ENCODE assay signal across 25 cellular contexts in genomic region chr20:603116-603640, GRCh38. TPM values are rescaled to one million over a fixed set of nuclear protein-coding genes. Genes with fewer than 3 reads are reported as not detected.
DNase-seq lines count a peak whose midpoint lies in the region; ATAC-seq and TF ChIP-seq lines count a peak whose summit lies in the region.
"Had no signal": no experiment of that assay in that cellular context is flagged by ENCODE, and none has a peak within 500 bp of the region (broad histone marks: within the 10 kb centered on the region; RNA-seq: fewer than 3 reads in every experiment).

No MANE protein-coding gene starts in this region.

- H2AFZ ChIP-seq in PC-3 (ENCODE audit: low read length), result no peak overlapping the region

- CTCF ChIA-PET in PC-3 (lab: Charles Lee), result interaction anchor here (1.1 kb wide), 1 partner anchor 43 kb away, joined by 6 read pairs; no protein-coding TSS in a partner anchor

- peaks cover 65% of the 10 kb centered on the region for H3K4me1 Mint-ChIP-seq in nephron progenitor cell
- no peaks in the 10 kb centered on the region for H3K4me1 Mint-ChIP-seq in activated T-cell treated with anti-CD3 and anti-CD28 coated beads, Interleukin-2, amount 50 U/mL, for 72 hours (ENCODE audit: low read depth)
- no peaks in the 10 kb centered on the region for H3K4me1 Mint-ChIP-seq in effector memory CD8-positive, alpha-beta T cell (ENCODE audit: low read depth in 2 of 2)
- H3K4me1 Mint-ChIP-seq: immature natural killer cell; stimulated activated naive B cell treated with anti-CD40 and anti-IgM and Interleukin-4, amounts not matched to agents 10 μg/mL and 1 μg/mL and 100 μg/mL, for 72 hours had no signal

- H3K27me3 ChIP-seq in PC-3 (ENCODE audit: low read length), result no peaks in the 10 kb centered on the region
- peaks cover 0 to under 1% (median 0%) of the 10 kb centered on the region in 9 donors for H3K27me3 ChIP-seq in heart left ventricle
- H3K27me3 ChIP-seq: thyroid gland had no signal

- no peak overlapping the region for H3K4me3 ChIP-seq in PC-3 (ENCODE audit: low read length)
- H3K4me3 ChIP-seq in heart left ventricle, result peak overlapping the region in 1 of 12 donors; percentile 13
- H3K4me3 ChIP-seq: dorsolateral prefrontal cortex, spleen, thyroid gland had no signal

- ATAC-seq in PC-3 (0 out of 2 replicates have a peak, but pooled peaks have one; percentile 24), heart left ventricle (peak in 3 of 4 donors; percentile 35 to 47 (median 37)), GM21447 (IDR thresholded peaks at IDR 0.05; ENCODE audit: unreplicated experiment) (no peak)
- no peak for ATAC-seq in activated T-cell treated with anti-CD3 and anti-CD28 coated beads, Interleukin-2, amount 50 U/mL, for 72 hours (replicated peaks in 1 of 2)
- ATAC-seq in effector memory CD8-positive, alpha-beta T cell (replicated peaks), result no peak
- ATAC-seq: activated CD8-positive, alpha-beta T cell treated with anti-CD3 and anti-CD28 coated beads, Interleukin-2, amount 10 ng/mL, durations not matched to agents 7 days and 5 days; stimulated activated naive B cell treated with anti-CD40 and anti-IgM and Interleukin-4, amounts not matched to agents 10 μg/mL and 1 μg/mL and 100 μg/mL, for 72 hours had no signal

- no peak for TF ChIP-seq CTCF in PC-3 (conservative IDR thresholded peaks at IDR 0.05; ENCODE audit: low read depth, low read length)
- no peak for TF ChIP-seq CTCF in heart left ventricle (IDR thresholded peaks at IDR 0.05)
- TF ChIP-seq CTCF in nephron progenitor cell (IDR thresholded peaks at IDR 0.05), result no peak

- H4K20me1 ChIP-seq in PC-3 (ENCODE audit: low read length), result no peaks in the 10 kb centered on the region

- H3K79me2 ChIP-seq in PC-3 (ENCODE audit: low read length), result no peaks in the 10 kb centered on the region

- H3F3A ChIP-seq in PC-3 (ENCODE audit: low read length, unreplicated experiment), result no peaks in the 10 kb centered on the region

- POLR2A ChIA-PET in PC-3 (lab: Charles Lee; ENCODE audit: unreplicated experiment), result no interaction called here

- 19 to 45% (median 24%) methylated on average over 8 of the region's 8 CpGs for WGBS in heart left ventricle, 4 donors

- no peak overlapping the region for H3K4me2 ChIP-seq in PC-3 (ENCODE audit: low read length)

- H3K27ac Mint-ChIP-seq in nephron progenitor cell, result peak overlapping the region; percentile 48
- H3K27ac Mint-ChIP-seq in activated T-cell treated with anti-CD3 and anti-CD28 coated beads, Interleukin-2, amount 50 U/mL, for 72 hours, result no peak overlapping the region
- H3K27ac Mint-ChIP-seq in effector memory CD8-positive, alpha-beta T cell, result no peak overlapping the region
- H3K27ac Mint-ChIP-seq: activated CD8-positive, alpha-beta T cell treated with anti-CD3 and anti-CD28 coated beads, Interleukin-2, amount 10 ng/mL, durations not matched to agents 7 days and 5 days; H9; immature natural killer cell; stimulated activated naive B cell treated with anti-CD40 and anti-IgM and Interleukin-4, amounts not matched to agents 10 μg/mL and 1 μg/mL and 100 μg/mL, for 72 hours had no signal

- TF ChIP-seq POLR2A in heart left ventricle (IDR thresholded peaks at IDR 0.05), result no peak

- no peaks in the 10 kb centered on the region for H3K9me3 ChIP-seq in PC-3 (ENCODE audit: low read length)
- H3K9me3 ChIP-seq in heart left ventricle, result no peaks in the 10 kb centered on the region
- H3K9me3 ChIP-seq: neutrophil, spleen, thyroid gland had no signal

- no peaks in the 10 kb centered on the region for H3K36me3 ChIP-seq in PC-3 (ENCODE audit: low read depth, low read length)
- H3K36me3 ChIP-seq in heart left ventricle, result peaks cover 0 to 24% (median 0%) of the 10 kb centered on the region in 9 donors
- H3K36me3 ChIP-seq: neutrophil, spleen, thyroid gland had no signal

- H3K27ac ChIP-seq in PC-3 (ENCODE audit: low read length) (no peak overlapping the region), heart left ventricle (peak overlapping the region; percentile 75 to 93 (median 84))
- H3K27ac ChIP-seq: neutrophil, spleen, thyroid gland had no signal

- no peak for DNase-seq in PC-3
- peak in 2 of 5 donors; percentile 64 to 66 for DNase-seq in heart left ventricle
- DNase-seq in nephron progenitor cell, result no peak
- no peak for DNase-seq in H4 (ENCODE audit: low spot score)
- no peak for DNase-seq in activated T-cell treated with anti-CD3 and anti-CD28 coated beads, Interleukin-2, amount 50 U/mL, for 72 hours
- DNase-seq in effector memory CD8-positive, alpha-beta T cell, result no peak
- DNase-seq: activated CD4-positive, alpha-beta T cell treated with anti-CD3 and anti-CD28 coated beads for 1 hour; activated CD8-positive, alpha-beta T cell treated with anti-CD3 and anti-CD28 coated beads, Interleukin-2, amount 10 ng/mL, durations not matched to agents 7 days and 5 days; activated gamma-delta T cell; activated T-cell treated with anti-CD3 and anti-CD28 coated beads for 4 hours; cerebellar nuclear complex; dorsolateral prefrontal cortex; H9; immature natural killer cell; IMR-90; NCI-H1105 treated with DMSO at 0.1 percent for 48 hours; NCI-H2081; NCI-H226; SHP77; spleen; stimulated activated CD4-positive, alpha-beta T cell treated with anti-CD3 and anti-CD28 coated beads, Interleukin-4, amount 100 ng/mL, for 24 hours; stimulated activated naive B cell treated with anti-CD40 and anti-IgM and Interleukin-4, amounts not matched to agents 10 μg/mL and 1 μg/mL and 100 μg/mL, for 72 hours had no signal

- H3K4me3 Mint-ChIP-seq in nephron progenitor cell, result peak overlapping the region; percentile 6
- H3K4me3 Mint-ChIP-seq in activated T-cell treated with anti-CD3 and anti-CD28 coated beads, Interleukin-2, amount 50 U/mL, for 72 hours, result no peak overlapping the region
- H3K4me3 Mint-ChIP-seq in effector memory CD8-positive, alpha-beta T cell, result no peak overlapping the region
- H3K4me3 Mint-ChIP-seq: activated CD8-positive, alpha-beta T cell treated with anti-CD3 and anti-CD28 coated beads, Interleukin-2, amount 10 ng/mL, durations not matched to agents 7 days and 5 days; H9; immature natural killer cell; stimulated activated naive B cell treated with anti-CD40 and anti-IgM and Interleukin-4, amounts not matched to agents 10 μg/mL and 1 μg/mL and 100 μg/mL, for 72 hours had no signal

- no TSS peak for BruUV-seq in PC-3 (replicated peaks; lab: Mats Ljungman, UMichigan)

- no peak overlapping the region for H3K9ac ChIP-seq in PC-3 (ENCODE audit: low read length)

- no peaks in the 10 kb centered on the region for H3K9me3 Mint-ChIP-seq in nephron progenitor cell
- H3K9me3 Mint-ChIP-seq in activated T-cell treated with anti-CD3 and anti-CD28 coated beads, Interleukin-2, amount 50 U/mL, for 72 hours, result no peaks in the 10 kb centered on the region
- H3K9me3 Mint-ChIP-seq in effector memory CD8-positive, alpha-beta T cell, result no peaks in the 10 kb centered on the region
- H3K9me3 Mint-ChIP-seq: H9; immature natural killer cell; stimulated activated naive B cell treated with anti-CD40 and anti-IgM and Interleukin-4, amounts not matched to agents 10 μg/mL and 1 μg/mL and 100 μg/mL, for 72 hours had no signal

- H3K27me3 Mint-ChIP-seq in nephron progenitor cell (ENCODE audit: low read depth, poor library complexity), result peaks cover 9% of the 10 kb centered on the region
- H3K27me3 Mint-ChIP-seq in activated T-cell treated with anti-CD3 and anti-CD28 coated beads, Interleukin-2, amount 50 U/mL, for 72 hours (ENCODE audit: low read depth), result peaks cover 13% of the 10 kb centered on the region
- peaks cover 28 to 49% of the 10 kb centered on the region in 2 donors for H3K27me3 Mint-ChIP-seq in effector memory CD8-positive, alpha-beta T cell

- intact Hi-C loops in PC-3 (cut with micrococcal nuclease), result no loop called here
- intact Hi-C loops in heart left ventricle (cut with DNase I), result loop anchor here in 2 of 10 donors (2.0 to 5.0 kb wide), 3 partner anchors 30 to 39 kb away; no protein-coding TSS in a partner anchor

- no peaks in the 10 kb centered on the region for H3K9me2 ChIP-seq in PC-3 (replicated peaks; ENCODE audit: low read length)

- no peaks in the 10 kb centered on the region for H3K4me1 ChIP-seq in PC-3 (ENCODE audit: insufficient read depth, low read length)
- peaks cover 9 to 84% (median 58%) of the 10 kb centered on the region in 12 donors for H3K4me1 ChIP-seq in heart left ventricle
- H3K4me1 ChIP-seq: thyroid gland had no signal

- no peaks in the 10 kb centered on the region for H3K36me3 Mint-ChIP-seq in nephron progenitor cell (ENCODE audit: low read depth)
- no peaks in the 10 kb centered on the region for H3K36me3 Mint-ChIP-seq in activated T-cell treated with anti-CD3 and anti-CD28 coated beads, Interleukin-2, amount 50 U/mL, for 72 hours (ENCODE audit: insufficient read depth in 2 of 2)
- peaks cover 3% of the 10 kb centered on the region for H3K36me3 Mint-ChIP-seq in effector memory CD8-positive, alpha-beta T cell (ENCODE audit: insufficient read depth)
- H3K36me3 Mint-ChIP-seq: immature natural killer cell; stimulated activated naive B cell treated with anti-CD40 and anti-IgM and Interleukin-4, amounts not matched to agents 10 μg/mL and 1 μg/mL and 100 μg/mL, for 72 hours had no signal

RNA-seq across cellular contexts. Expression of gene TCF15, which starts 6.9 kb away (rescaled TPM):
- 0.40 and 0.98 TPM in 2 replicates for total RNA-seq in PC-3 (2014; rRNA removed)
- 10 to 100 TPM in 5 of 9 donors, 1 to 10 TPM in 4; 5.8 to 18.0 (median 10.0) TPM for total RNA-seq in heart left ventricle
- polyA plus RNA-seq in heart left ventricle, result 10 to 100 TPM in 1 of 2 donors, 1 to 10 TPM in 1; 7.3 to 14.1 TPM
- not detected in 2 replicates for total RNA-seq in H4 (2014; rRNA removed; shearing (Covaris generic))
- not detected for total RNA-seq in activated T-cell treated with anti-CD3 and anti-CD28 coated beads, Interleukin-2, amount 50 U/mL, for 72 hours
- total RNA-seq: activated CD8-positive, alpha-beta T cell treated with anti-CD3 and anti-CD28 coated beads, Interleukin-2, amount 10 ng/mL, durations not matched to agents 7 days and 5 days; IMR-90 had no signal
- polyA plus RNA-seq: immature natural killer cell, IMR-90 had no signal

RNA-seq across cellular contexts. Expression of gene SRXN1, which starts 49.8 kb away (rescaled TPM):
- total RNA-seq in PC-3 (2014; rRNA removed) (99.3 and 105 TPM in 2 replicates), heart left ventricle (100 to 1,000 TPM in 1 of 9 donors, 10 to 100 TPM in 8; 25.3 to 147 (median 39.1) TPM)
- polyA plus RNA-seq in heart left ventricle, result 10 to 100 TPM; 11.8 to 56.2 TPM
- total RNA-seq in H4 (2014; rRNA removed; shearing (Covaris generic)), result 153 and 165 TPM in 2 replicates
- total RNA-seq in activated T-cell treated with anti-CD3 and anti-CD28 coated beads, Interleukin-2, amount 50 U/mL, for 72 hours, result 1 to 10 TPM; 5.6 to 9.7 TPM

RNA-seq across cellular contexts. Expression of gene CSNK2A1, which starts 59.6 kb away (rescaled TPM):
- total RNA-seq in PC-3 (2014; rRNA removed), result 147 and 161 TPM in 2 replicates
- 100 to 1,000 TPM; 107 to 136 (median 126) TPM for total RNA-seq in heart left ventricle
- 10 to 100 TPM; 30.3 to 72.1 TPM for polyA plus RNA-seq in heart left ventricle
- total RNA-seq in H4 (2014; rRNA removed; shearing (Covaris generic)), result 161 and 197 TPM in 2 replicates
- total RNA-seq in activated T-cell treated with anti-CD3 and anti-CD28 coated beads, Interleukin-2, amount 50 U/mL, for 72 hours, result 100 to 1,000 TPM; 168 to 184 TPM

Comparison
In these comparisons a context has a peak if more than half of its experiments do, and no peak if none do; other contexts are left out.
1. ATAC-seq: peak in PC-3 (single experiment) and heart left ventricle (3 of 4); none in GM21447 (single experiment), activated T-cell treated with anti-CD3 and anti-CD28 coated beads, Interleukin-2, amount 50 U/mL, for 72 hours (0 of 2) and effector memory CD8-positive, alpha-beta T cell (single experiment).